22 cellular contexts compared by ENCODE assay signal in the genomic region with DNA sequence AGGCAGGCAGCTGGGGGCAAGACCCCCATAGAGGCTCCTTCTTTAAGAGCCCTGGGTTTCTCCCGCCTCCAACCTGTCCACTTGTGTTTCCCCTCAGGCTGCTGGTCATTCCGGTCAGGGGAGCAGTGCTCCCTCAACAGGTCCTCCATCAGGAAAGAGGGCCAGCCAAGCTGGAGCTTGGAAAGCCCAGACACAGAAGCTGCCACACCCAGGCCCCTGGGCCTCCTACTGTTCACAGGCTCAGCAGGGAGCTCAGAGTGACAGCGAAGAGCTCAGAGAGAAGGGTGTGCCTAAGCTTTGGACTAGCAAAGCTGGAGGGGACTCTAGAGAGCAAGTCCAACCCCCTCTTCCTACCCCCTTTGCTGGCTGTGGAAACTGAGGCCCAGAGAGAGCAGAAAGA. TPM values are rescaled to one million over a fixed set of nuclear protein-coding genes. Genes with fewer than 3 reads are reported as not detected.
"Had no signal": no experiment of that assay in that cellular context is flagged by ENCODE, and none has a peak within 500 bp of the region (broad histone marks: within the 10 kb centered on the region; RNA-seq: fewer than 3 reads in every experiment).

No MANE protein-coding gene starts in this region.

- H3K27ac ChIP-seq: brain microvascular endothelial cell, epithelial cell of prostate, gastroesophageal sphincter, heart right ventricle, neural progenitor cell, pancreas, sigmoid colon, thyroid gland, vagina had no signal

- ATAC-seq: effector memory CD8-positive, alpha-beta T cell; gastroesophageal sphincter; pancreas; stimulated activated effector memory CD8-positive, alpha-beta T cell treated with anti-CD3 and anti-CD28 coated beads, Interleukin-12 subunit alpha, Interleukin-12 subunit beta, amount 100 ng/mL, for 72 hours had no signal

- H3K4me3 ChIP-seq: gastroesophageal sphincter, heart right ventricle, neural progenitor cell, pancreas, sigmoid colon, thyroid gland, vagina had no signal

- DNase-seq: activated CD4-positive, CD25-positive, alpha-beta regulatory T cell treated with anti-CD3 and anti-CD28 coated beads, Interleukin-2, amount 50 U/mL, for 72 hours; activated naive CD4-positive, alpha-beta T cell; activated naive CD8-positive, alpha-beta T cell treated with anti-CD3 and anti-CD28 coated beads, Interleukin-2, amount 10 ng/mL, durations not matched to agents 7 days and 5 days; activated T-cell treated with anti-CD3 and anti-CD28 coated beads for 4 hours; brain microvascular endothelial cell; dermis blood vessel endothelial cell; effector memory CD8-positive, alpha-beta T cell; heart right ventricle; midbrain; naive B cell; pancreas; sigmoid colon; stimulated activated CD4-positive, alpha-beta T cell treated with anti-CD3 and anti-CD28 coated beads, Interleukin-12 subunit alpha, Interleukin-12 subunit beta, amount 100 ng/mL, for 4 hours; stimulated activated CD4-positive, alpha-beta T cell treated with anti-CD3 and anti-CD28 coated beads, Interleukin-2, amount 100 ng/mL, for 24 hours; T1000; thyroid gland had no signal

- H3K27me3 ChIP-seq: brain microvascular endothelial cell, gastroesophageal sphincter, heart right ventricle, neural progenitor cell, pancreas, sigmoid colon, thyroid gland, vagina had no signal

- H3K36me3 ChIP-seq: brain microvascular endothelial cell, gastroesophageal sphincter, heart right ventricle, neural progenitor cell, pancreas, sigmoid colon, thyroid gland, vagina had no signal

- FAIRE-seq: pancreas had no signal

- H3K4me1 ChIP-seq: gastroesophageal sphincter, neural progenitor cell, pancreas, sigmoid colon, thyroid gland had no signal

- H3K9me3 ChIP-seq: gastroesophageal sphincter, heart right ventricle, pancreas, sigmoid colon, thyroid gland, vagina had no signal

RNA-seq across cellular contexts. Expression of a gene that starts 10.3 kb away (rescaled TPM):
- total RNA-seq: activated CD8-positive, alpha-beta memory T cell treated with anti-CD3 and anti-CD28 coated beads for 36 hours; sigmoid colon; vagina had no signal
- polyA plus RNA-seq: pancreas had no signal
